In the genomic region with DNA sequence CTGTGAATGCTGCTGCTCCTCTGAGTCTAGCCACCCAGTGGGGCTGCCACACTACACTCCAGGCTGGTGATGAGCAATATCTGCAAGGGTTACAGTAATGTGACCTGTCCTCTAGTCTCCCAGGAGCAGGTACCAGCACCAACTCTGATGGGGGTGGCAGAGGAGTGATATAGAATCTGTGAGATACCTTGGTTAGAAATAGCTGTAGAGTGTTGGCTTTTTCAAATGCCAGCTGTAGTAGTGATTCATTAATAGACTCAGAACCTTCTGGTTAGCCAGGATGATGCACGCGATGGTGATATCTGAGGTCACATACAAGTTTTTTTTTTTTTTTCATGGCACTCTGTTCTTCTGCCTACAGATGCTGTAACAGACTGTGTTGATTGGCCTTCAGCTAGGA, we compare ENCODE assay signal across 29 cellular contexts.
"Had no signal": no experiment of that assay in that cellular context is flagged by ENCODE, and none has a peak within 500 bp of the region (broad histone marks: within the 10 kb centered on the region; RNA-seq: fewer than 3 reads in every experiment).

No MANE protein-coding gene starts in this region.

- H3K27ac Mint-ChIP-seq: activated naive CD4-positive, alpha-beta T cell treated with anti-CD3 and anti-CD28 coated beads for 36 hours; activated T-helper 1 cell treated with anti-CD3 and anti-CD28 coated beads, Interleukin-12 subunit alpha, Interleukin-12 subunit beta, Interleukin-2, Interleukin-4 antibody, amounts not matched to agents 30 ng/mL and 10 ng/mL and 1 ng/mL, durations not matched to agents 14 hours and 24 hours and 36 hours; naive B cell had no signal

- H3K4me1 ChIP-seq: pancreas, prostate gland, suprapubic skin, tibial artery had no signal

- H3K4me3 Mint-ChIP-seq: activated naive CD4-positive, alpha-beta T cell treated with anti-CD3 and anti-CD28 coated beads for 36 hours; activated T-helper 1 cell treated with anti-CD3 and anti-CD28 coated beads, Interleukin-12 subunit alpha, Interleukin-12 subunit beta, Interleukin-2, Interleukin-4 antibody, amounts not matched to agents 30 ng/mL and 10 ng/mL and 1 ng/mL, durations not matched to agents 14 hours and 24 hours and 36 hours; central memory CD8-positive, alpha-beta T cell; naive B cell had no signal

- H3K27me3 Mint-ChIP-seq: central memory CD8-positive, alpha-beta T cell; naive B cell had no signal

- H3K27ac ChIP-seq: pancreas, prostate gland, suprapubic skin, tibial artery, VCaP had no signal

- H3K36me3 ChIP-seq: pancreas, prostate gland, suprapubic skin, tibial artery had no signal

- H3K4me3 ChIP-seq: pancreas, prostate gland, suprapubic skin, tibial artery had no signal

- DNase-seq: activated CD4-positive, alpha-beta T cell treated with anti-CD3 and anti-CD28 coated beads for 48 hours; activated CD4-positive, alpha-beta T cell treated with anti-CD3 and anti-CD28 coated beads, Interleukin-2, amount 50 U/mL, for 48 hours; activated CD8-positive, alpha-beta memory T cell treated with anti-CD3 and anti-CD28 coated beads for 24 hours; activated effector memory CD4-positive, alpha-beta T cell treated with anti-CD3 and anti-CD28 coated beads, Interleukin-2, amount 50 U/mL, for 16 hours; activated naive CD4-positive, alpha-beta T cell treated with anti-CD3 and anti-CD28 coated beads for 36 hours; amygdala; dermis blood vessel endothelial cell; effector CD4-positive, alpha-beta T cell; glutamatergic neuron; left cardiac atrium; left ventricle myocardium superior; naive B cell; nucleus accumbens; pancreas; retina; stimulated activated CD4-positive, alpha-beta T cell treated with anti-CD3 and anti-CD28 coated beads, Interleukin-15, amount 100 ng/mL, for 24 hours; stimulated activated CD4-positive, alpha-beta T cell treated with anti-CD3 and anti-CD28 coated beads, Interleukin-2, amount 100 ng/mL, for 24 hours; stimulated activated naive CD4-positive, alpha-beta T cell; tibial artery had no signal

- H3K9me3 ChIP-seq: pancreas, prostate gland, suprapubic skin had no signal

- H3K27me3 ChIP-seq: pancreas, suprapubic skin, tibial artery had no signal

- ATAC-seq: activated CD4-positive, CD25-positive, alpha-beta regulatory T cell treated with anti-CD3 and anti-CD28 coated beads, Interleukin-2, amount 50 U/mL, for 24 hours; left cardiac atrium; left ventricle myocardium superior; pancreas had no signal

- H3K4me1 Mint-ChIP-seq: central memory CD8-positive, alpha-beta T cell; naive B cell had no signal

- FAIRE-seq: colon, endometrium, frontal cortex, islet of Langerhans, pancreas had no signal
